In the genomic region with DNA sequence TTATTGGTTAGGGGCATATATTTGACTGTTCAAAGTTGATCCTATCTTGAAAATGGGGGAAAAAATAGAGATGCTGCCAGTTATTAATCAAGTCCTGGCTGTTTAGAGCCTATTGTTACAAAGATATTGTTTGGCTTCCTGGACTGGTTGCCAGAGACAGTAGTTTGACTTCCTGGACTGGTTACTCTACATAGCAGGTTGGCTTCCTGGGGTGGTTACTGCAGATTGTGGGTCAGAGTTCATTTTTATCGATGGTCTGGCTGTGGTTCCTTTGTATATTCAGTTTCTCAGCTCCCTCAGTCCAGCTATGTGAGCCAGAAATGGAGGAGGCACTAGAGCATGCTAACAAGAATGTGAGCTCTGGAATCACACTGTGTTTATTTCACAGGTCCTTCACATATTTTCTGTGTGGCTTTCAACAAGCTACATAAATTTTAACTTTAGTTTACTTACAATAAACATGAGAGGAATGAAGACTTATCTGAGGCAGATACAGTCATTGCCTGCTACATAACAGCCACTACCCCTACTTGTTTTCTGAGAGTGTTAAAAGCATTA, we compare ENCODE assay signal across 22 cellular contexts.
DNase-seq lines count a peak whose midpoint lies in the region; ATAC-seq and TF ChIP-seq lines count a peak whose summit lies in the region.
"Had no signal": no experiment of that assay in that cellular context is flagged by ENCODE, and none has a peak within 500 bp of the region (broad histone marks: within the 10 kb centered on the region; RNA-seq: fewer than 3 reads in every experiment).

No MANE protein-coding gene starts in this region.

- no peak for ATAC-seq in HG02885 (IDR thresholded peaks at IDR 0.05; ENCODE audit: poor library complexity, unreplicated experiment)
- ATAC-seq: Right ventricle myocardium inferior had no signal

- no peak for TF ChIP-seq POLR2A in erythroblast (IDR thresholded peaks at IDR 0.05; ENCODE audit: low read length)

- H3K4me3 ChIP-seq in AG04449 (ENCODE audit: low read depth, low read length), result no peak overlapping the region
- no peak overlapping the region for H3K4me3 ChIP-seq in BJ (ENCODE audit: low read depth, low read length)
- no peak overlapping the region for H3K4me3 ChIP-seq in fibroblast of the aortic adventitia (ENCODE audit: low read depth, low read length)
- H3K4me3 ChIP-seq: SJSA1 had no signal

- H3K27me3 ChIP-seq in BJ (ENCODE audit: control insufficient read depth, insufficient read depth, low read length), result no peaks in the 10 kb centered on the region
- H3K27me3 ChIP-seq: SJSA1 had no signal

- POLR2A ChIA-PET in AG04449 (lab: Yijun Ruan, JAX), result interaction anchor here (1.0 kb wide), 1 partner anchor 30 kb away, joined by 3 read pairs; no protein-coding TSS in a partner anchor
- POLR2A ChIA-PET in BJ (lab: Charles Lee), result no interaction called here

- no peak for TF ChIP-seq CTCF in AG04449 (IDR thresholded peaks at IDR 0.05; ENCODE audit: insufficient read depth, low read length, missing control alignments)
- no peak for TF ChIP-seq CTCF in BJ (IDR thresholded peaks at IDR 0.05; ENCODE audit: insufficient read depth, low read depth, low read length)
- no peak for TF ChIP-seq CTCF in fibroblast of the aortic adventitia (IDR thresholded peaks at IDR 0.05; ENCODE audit: insufficient read depth, low read length)

- CTCF ChIA-PET in AG04449 (lab: Yijun Ruan, JAX) (interaction anchor here (0.8 to 1.9 kb wide), 3 partner anchors 10 to 15 kb away, joined by 3 to 5 read pairs (median 3); no protein-coding TSS in a partner anchor), BJ (lab: Yijun Ruan, JAX) (interaction anchor here (0.6 to 1.5 kb wide), 6 partner anchors 17 to 343 kb away, joined by 3 to 4 read pairs (median 3); no protein-coding TSS in a partner anchor)

- no peaks in the 10 kb centered on the region for H3K36me3 ChIP-seq in BJ (ENCODE audit: control insufficient read depth, insufficient read depth, low read length)
- H3K36me3 ChIP-seq: SJSA1 had no signal

- peak; percentile 72 for DNase-seq in AG04449 (ENCODE audit: low read depth, low spot score)
- peak; percentile 31 for DNase-seq in BJ (ENCODE audit: low read depth)
- peak; percentile 5 for DNase-seq in NCI-H226
- DNase-seq in fibroblast of the aortic adventitia (ENCODE audit: low read depth), result peak; percentile 26
- DNase-seq in erythroblast (lab: John Stamatoyannopoulos, UW), result no peak
- DNase-seq in Ammon's horn (ENCODE audit: low spot score), result no peak
- no peak for DNase-seq in HuH-7.5 (ENCODE audit: low spot score)
- DNase-seq: 8988T; C1 segment of cervical spinal cord; CD8-positive, alpha-beta memory T cell; GDM1; MV-4-11; NCI-H1694; NCI-H2081; NCI-H2171 treated with DMSO at 0.1 percent for 48 hours; NCI-H446; NCI-H526; OCI-M1; T-helper 1 cell had no signal

Comparison
In these comparisons a context has a peak if more than half of its experiments do, and no peak if none do; other contexts are left out.
1. DNase-seq: peak in AG04449 (single experiment), BJ (single experiment), NCI-H226 (single experiment) and fibroblast of the aortic adventitia (single experiment); none in erythroblast (0 of 2), Ammon's horn (single experiment) and HuH-7.5 (single experiment).